In genomic region chr11:2999464-2999998, GRCh38 we compare ENCODE assay signal across 18 cellular contexts. TPM values are rescaled to one million over a fixed set of nuclear protein-coding genes. Genes with fewer than 3 reads are reported as not detected.
DNase-seq lines count a peak whose midpoint lies in the region; ATAC-seq lines count a peak whose summit lies in the region.
"Had no signal": no experiment of that assay in that cellular context is flagged by ENCODE, and none has a peak within 500 bp of the region (broad histone marks: within the 10 kb centered on the region; RNA-seq: fewer than 3 reads in every experiment).

No MANE protein-coding gene starts in this region.

- H3K79me1 ChIP-seq in mesenchymal stem cell (replicated peaks; ENCODE audit: low read length, poor library complexity, severe bottlenecking): peaks cover 9% of the 10 kb centered on the region

- DNase-seq in NCI-H1694 (lab: John Stamatoyannopoulos, UW) (peak; percentile 19), NCI-H1694 treated with DMSO at 0.1 percent for 48 hours (lab: John Stamatoyannopoulos, UW) (no peak), mesenchymal stem cell (no peak)
- DNase-seq in activated CD4-positive, alpha-beta T cell treated with anti-CD3 and anti-CD28 coated beads, Interleukin-2, amount 10 ng/mL, durations not matched to agents 7 days and 5 days: no peak
- DNase-seq: AML-193, cortex of kidney, natural killer cell, NCI-H1930, NCI-H2227 treated with DMSO at 0.1 percent for 48 hours, OCI-M1, SJCRH30 had no signal

- H3K27me3 ChIP-seq in mesenchymal stem cell (ENCODE audit: control insufficient read depth in 1 of 2, insufficient read depth in 1 of 2, low read length in 2 of 2): no peaks in the 10 kb centered on the region
- H3K27me3 ChIP-seq: SJCRH30 had no signal

- peak overlapping the region; percentile 74 for H2AK5ac ChIP-seq in mesenchymal stem cell (ENCODE audit: low read length, severe bottlenecking)

- no peak overlapping the region for H2BK12ac ChIP-seq in mesenchymal stem cell (ENCODE audit: low read length in 2 of 2)

- H3K4me1 Mint-ChIP-seq in activated CD4-positive, alpha-beta T cell treated with anti-CD3 and anti-CD28 coated beads, Interleukin-2, amount 10 ng/mL, durations not matched to agents 7 days and 5 days: peaks cover under 1% of the 10 kb centered on the region
- H3K4me1 Mint-ChIP-seq: natural killer cell had no signal

- no peak overlapping the region for H3K23ac ChIP-seq in mesenchymal stem cell (ENCODE audit: low read length in 2 of 2)

- H2AFZ ChIP-seq in mesenchymal stem cell (ENCODE audit: low read depth, low read length): no peak overlapping the region

- no peak overlapping the region for H3K18ac ChIP-seq in mesenchymal stem cell (ENCODE audit: low read depth in 1 of 2, low read length in 2 of 2)

- H2BK15ac ChIP-seq in mesenchymal stem cell (ENCODE audit: low read depth, poor library complexity, severe bottlenecking): no peak overlapping the region

- H3K36me3 ChIP-seq in mesenchymal stem cell (ENCODE audit: control insufficient read depth in 1 of 2, insufficient read depth in 2 of 2, low read depth in 1 of 2, low read length in 2 of 2): peaks cover 45 to 62% of the 10 kb centered on the region in 2 experiments

- no peaks in the 10 kb centered on the region for H3K27me3 Mint-ChIP-seq in activated CD4-positive, alpha-beta T cell treated with anti-CD3 and anti-CD28 coated beads, Interleukin-2, amount 10 ng/mL, durations not matched to agents 7 days and 5 days

- no peak overlapping the region for H4K91ac ChIP-seq in mesenchymal stem cell (ENCODE audit: low read length)

- H2BK120ac ChIP-seq in mesenchymal stem cell (ENCODE audit: low read depth, low read length): no peak overlapping the region

- no peak overlapping the region for H3K4me3 Mint-ChIP-seq in activated CD4-positive, alpha-beta T cell treated with anti-CD3 and anti-CD28 coated beads, Interleukin-2, amount 10 ng/mL, durations not matched to agents 7 days and 5 days
- H3K4me3 Mint-ChIP-seq: mesothelial cell of epicardium; natural killer cell; T-helper 1 cell treated with Interleukin-12 subunit alpha and Interleukin-12 subunit beta and Interleukin-4 antibody, amounts not matched to agents 30 μg/mL and 1 μg/mL, for 36 hours had no signal

- no peak overlapping the region for H3K14ac ChIP-seq in mesenchymal stem cell (ENCODE audit: low read length in 2 of 2)

- H3K27ac ChIP-seq in angular gyrus (ENCODE audit: low read depth, low read length) (peak overlapping the region; percentile 97), mesenchymal stem cell (ENCODE audit: low read length, poor library complexity, severe bottlenecking) (no peak overlapping the region), temporal lobe (ENCODE audit: low read depth, low read length) (peak overlapping the region; percentile 100)
- H3K27ac ChIP-seq: KMS-11, SJCRH30 had no signal

- CTCF ChIA-PET in activated CD4-positive, alpha-beta T cell treated with anti-CD3 and anti-CD28 coated beads, Interleukin-2, amount 10 ng/mL, durations not matched to agents 7 days and 5 days (lab: Charles Lee): interaction anchor here (1.0 kb wide), 1 partner anchor 11 kb away, joined by 3 read pairs; no protein-coding TSS in a partner anchor

- WGBS in mesenchymal stem cell: 85% methylated on average over 10 of the region's 10 CpGs

- H3K4me3 ChIP-seq in mesenchymal stem cell (ENCODE audit: insufficient read depth in 1 of 2, low read depth in 1 of 2, low read length in 2 of 2): no peak overlapping the region
- H3K4me3 ChIP-seq: SJCRH30 had no signal

- no peak overlapping the region for H2BK5ac ChIP-seq in mesenchymal stem cell (ENCODE audit: low read depth, low read length, poor library complexity, severe bottlenecking)

- H3K36me3 Mint-ChIP-seq in activated CD4-positive, alpha-beta T cell treated with anti-CD3 and anti-CD28 coated beads, Interleukin-2, amount 10 ng/mL, durations not matched to agents 7 days and 5 days (ENCODE audit: low read depth): peaks cover 47% of the 10 kb centered on the region
- H3K36me3 Mint-ChIP-seq: natural killer cell had no signal

- H3K27ac Mint-ChIP-seq in activated CD4-positive, alpha-beta T cell treated with anti-CD3 and anti-CD28 coated beads, Interleukin-2, amount 10 ng/mL, durations not matched to agents 7 days and 5 days: no peak overlapping the region
- H3K27ac Mint-ChIP-seq: mesothelial cell of epicardium; T-helper 1 cell treated with Interleukin-12 subunit alpha and Interleukin-12 subunit beta and Interleukin-4 antibody, amounts not matched to agents 30 μg/mL and 1 μg/mL, for 36 hours had no signal

- H3K4ac ChIP-seq in mesenchymal stem cell (ENCODE audit: low read depth in 1 of 2, low read length in 2 of 2): no peak overlapping the region

- H3K9me3 Mint-ChIP-seq in activated CD4-positive, alpha-beta T cell treated with anti-CD3 and anti-CD28 coated beads, Interleukin-2, amount 10 ng/mL, durations not matched to agents 7 days and 5 days: no peaks in the 10 kb centered on the region
- H3K9me3 Mint-ChIP-seq: mesothelial cell of epicardium; natural killer cell; T-helper 1 cell treated with Interleukin-12 subunit alpha and Interleukin-12 subunit beta and Interleukin-4 antibody, amounts not matched to agents 30 μg/mL and 1 μg/mL, for 36 hours had no signal

- H3K4me1 ChIP-seq in mesenchymal stem cell (ENCODE audit: control insufficient read depth, insufficient read depth, low read depth, low read length): peaks cover 27% of the 10 kb centered on the region

- POLR2A ChIA-PET in activated CD4-positive, alpha-beta T cell treated with anti-CD3 and anti-CD28 coated beads, Interleukin-2, amount 10 ng/mL, durations not matched to agents 7 days and 5 days (lab: Charles Lee): no interaction called here

- H3K9ac ChIP-seq in mesenchymal stem cell (ENCODE audit: low read length): no peak overlapping the region
- H3K9ac ChIP-seq: KMS-11 had no signal

- ATAC-seq in HG03159 (IDR thresholded peaks at IDR 0.05; ENCODE audit: unreplicated experiment): no peak
- no peak for ATAC-seq in GM21367 (IDR thresholded peaks at IDR 0.05; ENCODE audit: unreplicated experiment)
- ATAC-seq: natural killer cell had no signal

- H3K9me3 ChIP-seq in mesenchymal stem cell (ENCODE audit: control insufficient read depth, low read length): no peaks in the 10 kb centered on the region
- H3K9me3 ChIP-seq: SJCRH30 had no signal

- no peak overlapping the region for H4K8ac ChIP-seq in mesenchymal stem cell (ENCODE audit: low read length)

- no peak overlapping the region for H3K4me2 ChIP-seq in mesenchymal stem cell (ENCODE audit: low read length, poor library complexity, severe bottlenecking)
- H3K4me2 ChIP-seq: KMS-11 had no signal

RNA-seq across cellular contexts. Expression of gene NAP1L4, which starts 7.4 kb away (rescaled TPM):
- polyA plus RNA-seq in mesenchymal stem cell (2013, experiment 1 of 2): 67.4 TPM
- 68.8 TPM for polyA plus RNA-seq in mesenchymal stem cell (2013, experiment 2 of 2)
- total RNA-seq in temporal lobe: 185 TPM
- 100 to 1,000 TPM; 354 to 367 TPM for total RNA-seq in activated CD4-positive, alpha-beta T cell treated with anti-CD3 and anti-CD28 coated beads, Interleukin-2, amount 10 ng/mL, durations not matched to agents 7 days and 5 days

RNA-seq across cellular contexts. Expression of gene CARS1, which starts 57.7 kb away (rescaled TPM):
- 70.6 TPM for polyA plus RNA-seq in mesenchymal stem cell (2013, experiment 1 of 2)
- polyA plus RNA-seq in mesenchymal stem cell (2013, experiment 2 of 2): 69.9 TPM
- total RNA-seq in temporal lobe: 34.9 TPM
- 10 to 100 TPM; 81.4 to 97.6 TPM for total RNA-seq in activated CD4-positive, alpha-beta T cell treated with anti-CD3 and anti-CD28 coated beads, Interleukin-2, amount 10 ng/mL, durations not matched to agents 7 days and 5 days
